In the genomic region with DNA sequence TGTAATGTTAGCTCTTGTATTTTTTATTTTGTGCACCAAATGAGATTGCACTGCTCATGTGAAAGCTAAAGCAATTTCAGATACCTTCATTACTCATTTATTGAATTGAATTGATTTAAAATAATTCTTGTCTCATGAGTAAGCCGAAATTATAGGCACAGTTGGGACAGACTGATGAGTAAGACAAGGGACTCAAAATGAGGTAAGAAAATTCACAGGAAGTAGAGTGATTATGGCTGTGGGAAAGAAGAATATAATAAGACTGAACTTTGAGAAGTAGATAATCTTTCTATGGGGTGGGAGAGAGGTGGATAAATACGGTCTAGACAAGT, we compare ENCODE assay signal across 21 cellular contexts. TPM values are rescaled to one million over a fixed set of nuclear protein-coding genes. Genes with fewer than 3 reads are reported as not detected.
DNase-seq lines count a peak whose midpoint lies in the region; ATAC-seq, FAIRE-seq and TF ChIP-seq lines count a peak whose summit lies in the region.
"Had no signal": no experiment of that assay in that cellular context is flagged by ENCODE, and none has a peak within 500 bp of the region (broad histone marks: within the 10 kb centered on the region; RNA-seq: fewer than 3 reads in every experiment).

No MANE protein-coding gene starts in this region.

- H3K4me1 ChIP-seq in A549: peaks cover 24% of the 10 kb centered on the region
- peaks cover 13% of the 10 kb centered on the region for H3K4me1 ChIP-seq in body of pancreas
- H3K4me1 ChIP-seq in hepatocyte (ENCODE audit: insufficient read depth): peaks cover 9% of the 10 kb centered on the region
- H3K4me1 ChIP-seq: upper lobe of left lung had no signal

- H3K4me3 ChIP-seq in A549: 0 out of 3 replicates have a peak overlapping the region, but pooled peaks have one; percentile 4
- H3K4me3 ChIP-seq in body of pancreas: no peak overlapping the region
- H3K4me3 ChIP-seq in hepatocyte: no peak overlapping the region
- H3K4me3 ChIP-seq: upper lobe of left lung had no signal

- TF ChIP-seq POLR2A in A549 (IDR thresholded peaks at IDR 0.05; ENCODE audit: low read length): no peak
- no peak for TF ChIP-seq POLR2A in body of pancreas (IDR thresholded peaks at IDR 0.05)

- no peaks in the 10 kb centered on the region for H4K20me1 ChIP-seq in hepatocyte (ENCODE audit: insufficient read depth, poor library complexity, severe bottlenecking)

- H3K4me1 Mint-ChIP-seq in stimulated activated naive CD8-positive, alpha-beta T cell treated with anti-CD3 and anti-CD28 coated beads, Interleukin-15, amount 100 ng/mL, for 72 hours: no peaks in the 10 kb centered on the region
- H3K4me1 Mint-ChIP-seq: activated naive CD4-positive, alpha-beta T cell treated with anti-CD3 and anti-CD28 coated beads, Interleukin-2, amount 10 ng/mL, durations not matched to agents 7 days and 5 days; IgD-negative memory B cell had no signal

- 1% methylated on average over 2 of the region's 2 CpGs for WGBS in A549 (ENCODE audit: missing lambda C conversion rate)
- WGBS in body of pancreas, 2 donors: 23 to 29% methylated on average over 2 of the region's 2 CpGs
- 75% methylated on average over 2 of the region's 2 CpGs for WGBS in hepatocyte (ENCODE audit: low lambda C conversion rate, missing lambda C conversion rate)

- CTCF ChIA-PET in A549 (lab: Yijun Ruan, JAX): interaction anchor here (1.0 kb wide), 1 partner anchor 12 kb away, joined by 3 read pairs; no protein-coding TSS in a partner anchor

- peak; percentile 82 to 87 for ATAC-seq in A549
- ATAC-seq in body of pancreas: peak; percentile 58
- ATAC-seq in stimulated activated naive CD8-positive, alpha-beta T cell treated with anti-CD3 and anti-CD28 coated beads, Interleukin-15, amount 100 ng/mL, for 72 hours: no peak
- ATAC-seq: CD8-positive, alpha-beta T cell; Panc1 had no signal

- H3K4me3 Mint-ChIP-seq in stimulated activated naive CD8-positive, alpha-beta T cell treated with anti-CD3 and anti-CD28 coated beads, Interleukin-15, amount 100 ng/mL, for 72 hours: no peak overlapping the region
- H3K4me3 Mint-ChIP-seq: activated naive CD4-positive, alpha-beta T cell treated with anti-CD3 and anti-CD28 coated beads, Interleukin-2, amount 10 ng/mL, durations not matched to agents 7 days and 5 days; CD8-positive, alpha-beta T cell; IgD-negative memory B cell; neural crest cell had no signal

- peak overlapping the region; percentile 64 to 72 for H3K27ac ChIP-seq in A549
- H3K27ac ChIP-seq in body of pancreas: peak overlapping the region in 1 of 4 donors; percentile 27
- H3K27ac ChIP-seq in hepatocyte: peak overlapping the region; percentile 47
- H3K27ac ChIP-seq: upper lobe of left lung had no signal

- no peak overlapping the region for H2AFZ ChIP-seq in hepatocyte

- no peak for TF ChIP-seq RAD21 in A549 (conservative IDR thresholded peaks at IDR 0.05 in 1 of 2, IDR thresholded peaks at IDR 0.05 in 1 of 2)

- H3K9me3 ChIP-seq in A549 (peaks cover 5% of the 10 kb centered on the region; the same call in 2 of the 3 replicates), body of pancreas (no peaks in the 10 kb centered on the region), hepatocyte (ENCODE audit: low read depth) (peaks cover under 1% of the 10 kb centered on the region)
- H3K9me3 ChIP-seq: upper lobe of left lung had no signal

- H3K79me2 ChIP-seq in hepatocyte: no peaks in the 10 kb centered on the region

- FAIRE-seq in A549 (lab: Jason Lieb, UNC): no peak
- FAIRE-seq: A204.1 had no signal

- no peaks in the 10 kb centered on the region for H3K9me2 ChIP-seq in hepatocyte (replicated peaks; ENCODE audit: insufficient read depth)

- DNase-seq in A549 (ENCODE audit: low read depth in 1 of 2, low spot score in 1 of 2) (peak in 1 of 2 experiments; percentile 76), HS-5 (ENCODE audit: low read depth) (peak; percentile 60), body of pancreas (no peak), hepatocyte (ENCODE audit: low spot score) (no peak), DMS153 treated with DMSO at 0.1 percent for 48 hours (lab: John Stamatoyannopoulos, UW; ENCODE audit: unreplicated experiment) (no peak)
- DNase-seq in stimulated activated CD4-positive, alpha-beta T cell treated with anti-CD3 and anti-CD28 coated beads, Interleukin-4, amount 100 ng/mL, for 4 hours: no peak
- no peak for DNase-seq in stimulated activated CD4-positive, alpha-beta T cell treated with anti-CD3 and anti-CD28 coated beads, Interleukin-12 subunit alpha, Interleukin-12 subunit beta, amount 100 ng/mL, for 4 hours
- no peak for DNase-seq in stimulated activated naive CD8-positive, alpha-beta T cell treated with anti-CD3 and anti-CD28 coated beads, Interleukin-15, amount 100 ng/mL, for 72 hours
- DNase-seq: activated CD4-positive, alpha-beta T cell treated with anti-CD3 and anti-CD28 coated beads, Interleukin-2, amount 50 U/mL, for 1 hour; activated naive CD4-positive, alpha-beta T cell treated with anti-CD3 and anti-CD28 coated beads, Interleukin-2, amount 10 ng/mL, durations not matched to agents 7 days and 5 days; CD8-positive, alpha-beta T cell; hippocampal formation; MV-4-11; NCI-H774; stimulated activated CD4-positive, alpha-beta T cell treated with anti-CD3 and anti-CD28 coated beads, Interleukin-15, amount 100 ng/mL, for 24 hours; stimulated activated naive CD4-positive, alpha-beta T cell treated with Interleukin-2 at 50 U/mL for 16 hours; upper lobe of left lung had no signal

- H3K9me3 Mint-ChIP-seq in stimulated activated naive CD8-positive, alpha-beta T cell treated with anti-CD3 and anti-CD28 coated beads, Interleukin-15, amount 100 ng/mL, for 72 hours: peaks cover 0 to 8% of the 10 kb centered on the region in 2 donors
- H3K9me3 Mint-ChIP-seq: activated naive CD4-positive, alpha-beta T cell treated with anti-CD3 and anti-CD28 coated beads, Interleukin-2, amount 10 ng/mL, durations not matched to agents 7 days and 5 days; neural crest cell had no signal

- H3K4me2 ChIP-seq in A549 (peak overlapping the region; percentile 61), hepatocyte (peak overlapping the region; percentile 9)

- POLR2A ChIA-PET in A549 (lab: Yijun Ruan, JAX): no interaction called here

- H3K27ac Mint-ChIP-seq in stimulated activated naive CD8-positive, alpha-beta T cell treated with anti-CD3 and anti-CD28 coated beads, Interleukin-15, amount 100 ng/mL, for 72 hours: no peak overlapping the region
- H3K27ac Mint-ChIP-seq: activated naive CD4-positive, alpha-beta T cell treated with anti-CD3 and anti-CD28 coated beads, Interleukin-2, amount 10 ng/mL, durations not matched to agents 7 days and 5 days; CD8-positive, alpha-beta T cell; IgD-negative memory B cell had no signal

- H3K27me3 ChIP-seq in body of pancreas (no peaks in the 10 kb centered on the region), hepatocyte (no peaks in the 10 kb centered on the region)
- H3K27me3 ChIP-seq: upper lobe of left lung had no signal

- no peak for TF ChIP-seq EP300 in A549 (IDR thresholded peaks at IDR 0.05)

- H3K27me3 Mint-ChIP-seq in stimulated activated naive CD8-positive, alpha-beta T cell treated with anti-CD3 and anti-CD28 coated beads, Interleukin-15, amount 100 ng/mL, for 72 hours: peaks cover 12% of the 10 kb centered on the region
- H3K27me3 Mint-ChIP-seq: activated naive CD4-positive, alpha-beta T cell treated with anti-CD3 and anti-CD28 coated beads, Interleukin-2, amount 10 ng/mL, durations not matched to agents 7 days and 5 days; IgD-negative memory B cell had no signal

- TF ChIP-seq CTCF in A549 (IDR thresholded peaks at IDR 0.05) (no peak), body of pancreas (IDR thresholded peaks at IDR 0.05) (no peak), hepatocyte (IDR thresholded peaks at IDR 0.05; ENCODE audit: poor library complexity) (no peak)

- H3K36me3 ChIP-seq in body of pancreas (replicated peaks in 1 of 2; ENCODE audit: insufficient read depth in 1 of 2, low read depth in 2 of 2) (no peaks in the 10 kb centered on the region), hepatocyte (replicated peaks; ENCODE audit: insufficient read depth, low read depth) (no peaks in the 10 kb centered on the region)
- H3K36me3 ChIP-seq: upper lobe of left lung had no signal

- intact Hi-C loops in body of pancreas (cut with DNase I): no loop called here

TF ChIP-seq in A549, 52 proteins besides CTCF, POLR2A, EP300 and RAD21:
- TF ChIP-seq JUNB (IDR thresholded peaks at IDR 0.05): peak; percentile 92
- TF ChIP-seq FOSL2 (IDR thresholded peaks at IDR 0.05): peak; percentile 56
- TF ChIP-seq FOSL2 (CRISPR knock-in tag; IDR thresholded peaks at IDR 0.05): peak; percentile 74
- TF ChIP-seq, protein P1, sequence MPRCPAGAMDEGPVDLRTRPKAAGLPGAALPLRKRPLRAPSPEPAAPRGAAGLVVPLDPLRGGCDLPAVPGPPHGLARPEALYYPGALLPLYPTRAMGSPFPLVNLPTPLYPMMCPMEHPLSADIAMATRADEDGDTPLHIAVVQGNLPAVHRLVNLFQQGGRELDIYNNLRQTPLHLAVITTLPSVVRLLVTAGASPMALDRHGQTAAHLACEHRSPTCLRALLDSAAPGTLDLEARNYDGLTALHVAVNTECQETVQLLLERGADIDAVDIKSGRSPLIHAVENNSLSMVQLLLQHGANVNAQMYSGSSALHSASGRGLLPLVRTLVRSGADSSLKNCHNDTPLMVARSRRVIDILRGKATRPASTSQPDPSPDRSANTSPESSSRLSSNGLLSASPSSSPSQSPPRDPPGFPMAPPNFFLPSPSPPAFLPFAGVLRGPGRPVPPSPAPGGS (IDR thresholded peaks at IDR 0.05): 0 out of 3 replicates have a peak, but pooled peaks have one; percentile 22
- no peak for TF ChIP-seq HOXA7 (CRISPR knock-in tag; IDR thresholded peaks at IDR 0.05)
- TF ChIP-seq CEBPB (IDR thresholded peaks at IDR 0.05): peak in 1 of 2 experiments; percentile 52; a peak in 1 of 4 replicates
- TF ChIP-seq HEYL (CRISPR knock-in tag; IDR thresholded peaks at IDR 0.05): no peak
- no peak for TF ChIP-seq EHMT2 (IDR thresholded peaks at IDR 0.05; ENCODE audit: low read depth)
- TF ChIP-seq JUN (IDR thresholded peaks at IDR 0.05): peak in 1 of 2 experiments; percentile 51; a peak in 1 of 5 replicates
TF ChIP-seq in A549: peak in this region for 5.

RNA-seq across cellular contexts. Expression of a gene that starts 51.1 kb away (rescaled TPM):
- polyA plus RNA-seq in A549 (2011; rRNA removed) (5.1 and 6.2 TPM in 2 replicates), A549 (2017; fragmentation: RNase III; extraction: RNeasy Plus Mini Kit Qiagen cat#74134 plus additional on column Dnase treatment) (2.5 to 3.1 TPM (median 3.1 TPM) in 3 replicates), hepatocyte (7.2 and 7.4 TPM in 2 replicates)
- 0.49 and 0.62 TPM in 2 replicates for polyA plus RNA-seq in A549 (2012; cell fraction: cytosol; rRNA removed)
- polyA plus RNA-seq in A549 (2012; cell fraction: nucleus; rRNA removed): 0.64 and 0.93 TPM in 2 replicates
- 0.92 and 1.1 TPM in 2 replicates for polyA minus RNA-seq in A549 (2011; rRNA and poly(A)+ RNA removed)
- total RNA-seq in body of pancreas (10 to 100 TPM; 14.3 to 20.8 TPM), hepatocyte (28.5 and 38.9 TPM in 2 replicates)
